In genomic region chr18:56035546-56035945, GRCh38 we compare ENCODE assay signal across 21 cellular contexts.
"Had no signal": no experiment of that assay in that cellular context is flagged by ENCODE, and none has a peak within 500 bp of the region (broad histone marks: within the 10 kb centered on the region; RNA-seq: fewer than 3 reads in every experiment).

No MANE protein-coding gene starts in this region.

- ATAC-seq: heart left ventricle; mucosa of descending colon; naive thymus-derived CD8-positive, alpha-beta T cell; psoas muscle; stimulated activated memory B cell treated with anti-CD40 and anti-IgM and Interleukin-4, amounts not matched to agents 10 μg/mL and 1 μg/mL and 100 μg/mL, for 72 hours had no signal

- H3K4me3 ChIP-seq: heart left ventricle, mucosa of descending colon, psoas muscle, right lobe of liver, spleen, tibial artery, upper lobe of left lung, uterus had no signal

- FAIRE-seq: frontal cortex, islet of Langerhans had no signal

- DNase-seq: dermis blood vessel endothelial cell; heart left ventricle; hippocampal formation; kidney glomerular epithelial cell; mammary epithelial cell; mucosa of descending colon; naive thymus-derived CD8-positive, alpha-beta T cell; psoas muscle; retina; right lobe of liver; spleen; stimulated activated CD4-positive, alpha-beta T cell treated with anti-CD3 and anti-CD28 coated beads, Interleukin-15, amount 100 ng/mL, for 24 hours; stimulated activated CD4-positive, alpha-beta T cell treated with anti-CD3 and anti-CD28 coated beads, Interleukin-1b, Interleukin-23, amount 100 ng/mL, for 48 hours; stimulated activated CD4-positive, alpha-beta T cell treated with anti-CD3 and anti-CD28 coated beads, Interleukin-4, amount 100 ng/mL, for 24 hours; tibial artery; upper lobe of left lung; uterus had no signal

- H3K27me3 ChIP-seq: heart left ventricle, neutrophil, right lobe of liver, spleen, tibial artery, upper lobe of left lung, uterus had no signal

- H3K36me3 ChIP-seq: heart left ventricle, neutrophil, right lobe of liver, spleen, tibial artery, upper lobe of left lung, uterus had no signal
